Comparison of ENCODE assay signal across 8 cellular contexts in the genomic region with DNA sequence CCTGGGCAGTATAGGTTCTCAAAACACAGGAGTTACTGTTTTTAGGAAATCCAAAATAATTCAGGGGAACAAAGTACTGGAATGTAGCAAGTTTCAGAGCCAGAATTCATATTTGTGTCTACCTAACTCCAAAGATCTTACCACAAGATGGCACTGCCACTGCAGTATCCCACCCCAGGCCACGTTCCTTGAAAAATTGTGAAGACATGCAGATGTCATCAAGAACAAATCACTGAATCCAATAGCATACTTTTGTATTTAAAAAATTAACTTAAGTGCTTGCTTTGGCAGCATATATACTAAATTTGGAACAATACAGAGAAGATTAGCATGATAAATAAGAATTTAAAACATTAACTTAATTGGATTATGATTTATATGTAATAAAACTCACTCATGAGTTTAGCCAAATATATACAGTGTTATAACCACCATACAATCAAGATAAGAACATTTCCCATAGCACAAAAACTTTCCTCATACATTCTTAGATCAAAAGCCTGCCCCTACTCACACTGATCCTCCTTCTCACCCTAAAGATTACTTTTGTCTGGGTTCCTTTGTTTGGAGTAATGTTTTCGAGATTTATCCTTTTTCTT.
DNase-seq lines count a peak whose midpoint lies in the region; ATAC-seq, FAIRE-seq and TF ChIP-seq lines count a peak whose summit lies in the region.

No MANE protein-coding gene starts in this region.

- no peak for DNase-seq in right atrium auricular region (ENCODE audit: low spot score)
- DNase-seq in left cardiac atrium = no peak
- no peak for DNase-seq in RCC 7860 (ENCODE audit: low spot score)
- DNase-seq in fibroblast of the conjunctiva (ENCODE audit: low read depth) = peak; percentile 18
- DNase-seq in urothelium cell line (ENCODE audit: low spot score) = peak; percentile 38
- no peak for DNase-seq in AML-193 (lab: John Stamatoyannopoulos, UW)
- DNase-seq in NCI-H1048 (lab: John Stamatoyannopoulos, UW) = no peak
- no peak for DNase-seq in NOMO-1 treated with dmso at 0.1 percent for 144 hours (lab: John Stamatoyannopoulos, UW; ENCODE audit: unreplicated experiment)

- H3K9me3 ChIP-seq in right atrium auricular region = no peaks in the 10 kb centered on the region

- H3K27me3 ChIP-seq in right atrium auricular region = no peaks in the 10 kb centered on the region

- TF ChIP-seq CTCF in right atrium auricular region (IDR thresholded peaks at IDR 0.05) = peak; percentile 11 to 55

- no peak for ATAC-seq in left cardiac atrium

- no peaks in the 10 kb centered on the region for H3K4me1 ChIP-seq in right atrium auricular region

- FAIRE-seq in RCC 7860 (lab: Jason Lieb, UNC) (peak; percentile 59), urothelium cell line (lab: Jason Lieb, UNC) (no peak)

- no peak overlapping the region for H3K27ac ChIP-seq in right atrium auricular region

- no peaks in the 10 kb centered on the region for H3K36me3 ChIP-seq in right atrium auricular region

- intact Hi-C loops in left cardiac atrium (cut with DNase I) = no loop called here

- no peak overlapping the region for H3K4me3 ChIP-seq in right atrium auricular region

Comparison
In these comparisons a context has a peak if more than half of its experiments do, and no peak if none do; other contexts are left out.
1. DNase-seq: peak in fibroblast of the conjunctiva (single experiment) and urothelium cell line (single experiment); none in right atrium auricular region (single experiment), left cardiac atrium (single experiment), RCC 7860 (single experiment), AML-193 (0 of 2), NCI-H1048 (single experiment) and NOMO-1 treated with dmso at 0.1 percent for 144 hours (single experiment).